9 cellular contexts compared by ENCODE assay signal in the genomic region with DNA sequence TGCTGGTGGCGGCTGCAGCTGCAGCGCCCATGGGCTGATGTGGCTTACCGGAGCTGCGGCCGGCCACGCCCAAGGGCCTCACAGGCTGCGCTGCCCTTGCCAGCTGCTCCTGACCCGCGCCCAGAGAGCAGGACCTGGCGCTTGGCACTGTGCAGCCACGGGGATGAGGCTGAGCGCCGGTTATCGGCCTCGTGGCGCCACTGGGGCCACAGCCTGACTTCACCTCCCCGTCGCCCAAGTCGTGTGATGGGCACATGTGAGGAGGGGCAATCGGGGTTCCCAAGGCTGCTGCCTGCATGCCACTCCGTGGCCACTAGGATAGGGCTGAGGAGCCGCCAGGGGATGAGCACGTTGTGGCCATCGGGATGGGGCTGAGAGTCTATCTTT.
DNase-seq lines count a peak whose midpoint lies in the region; ATAC-seq and TF ChIP-seq lines count a peak whose summit lies in the region.
"Had no signal": no experiment of that assay in that cellular context is flagged by ENCODE, and none has a peak within 500 bp of the region (broad histone marks: within the 10 kb centered on the region; RNA-seq: fewer than 3 reads in every experiment).

No MANE protein-coding gene starts in this region.

- no peaks in the 10 kb centered on the region for H3K79me2 ChIP-seq in parathyroid adenoma

- peaks cover 0 to 3% (median 0%) of the 10 kb centered on the region in 3 donors for H3K36me3 Mint-ChIP-seq in naive thymus-derived CD8-positive, alpha-beta T cell

- no peak for TF ChIP-seq CTCF in LNCaP clone FGC (IDR thresholded peaks at IDR 0.05; ENCODE audit: control insufficient read depth, extremely low read depth, insufficient read depth)
- TF ChIP-seq CTCF in colonic mucosa (IDR thresholded peaks at IDR 0.05), result no peak
- no peak for TF ChIP-seq CTCF in parathyroid adenoma (IDR thresholded peaks at IDR 0.05)

- peak overlapping the region; percentile 82 for H2AFZ ChIP-seq in parathyroid adenoma

- H3K4me1 ChIP-seq in colonic mucosa, result no peaks in the 10 kb centered on the region
- no peaks in the 10 kb centered on the region for H3K4me1 ChIP-seq in parathyroid adenoma

- H3K4me3 ChIP-seq in LNCaP clone FGC (ENCODE audit: low read depth, low read length), result peak overlapping the region; percentile 43; the same call in 1 of the 2 replicates
- H3K4me3 ChIP-seq in colonic mucosa, result peak overlapping the region; percentile 33
- no peak overlapping the region for H3K4me3 ChIP-seq in parathyroid adenoma (ENCODE audit: low read depth, low read length)

- peak in 2 of 3 experiments; percentile 74 to 75 for DNase-seq in NCI-H1417 (lab: John Stamatoyannopoulos, UW)
- DNase-seq in NCI-H1417 treated with DMSO at 0.1 percent for 48 hours (lab: John Stamatoyannopoulos, UW), result no peak
- no peak for DNase-seq in LNCaP clone FGC (ENCODE audit: low read depth)
- peak; percentile 23 for DNase-seq in colonic mucosa
- DNase-seq in naive thymus-derived CD8-positive, alpha-beta T cell, result no peak
- no peak for DNase-seq in RKO (ENCODE audit: low spot score)
- no peak for DNase-seq in activated CD4-positive, CD25-positive, alpha-beta regulatory T cell (lab: John Stamatoyannopoulos, UW)

- ATAC-seq in naive thymus-derived CD8-positive, alpha-beta T cell, result no peak

- peaks cover 6 to 10% (median 8%) of the 10 kb centered on the region in 4 donors for H3K4me1 Mint-ChIP-seq in naive thymus-derived CD8-positive, alpha-beta T cell

- H3K9ac ChIP-seq in colonic mucosa (ENCODE audit: low read depth in 2 of 2, low read length in 2 of 2) (no peak overlapping the region), parathyroid adenoma (no peak overlapping the region)

- no peaks in the 10 kb centered on the region for H3K36me3 ChIP-seq in colonic mucosa
- no peaks in the 10 kb centered on the region for H3K36me3 ChIP-seq in parathyroid adenoma (ENCODE audit: control insufficient read depth, insufficient read depth, low read length)

- no peaks in the 10 kb centered on the region for H3K9me3 Mint-ChIP-seq in naive thymus-derived CD8-positive, alpha-beta T cell

- H3K27me3 ChIP-seq in colonic mucosa, result peaks cover 6% of the 10 kb centered on the region
- no peaks in the 10 kb centered on the region for H3K27me3 ChIP-seq in parathyroid adenoma (ENCODE audit: control insufficient read depth, insufficient read depth, low read length)

- POLR2A ChIA-PET in naive thymus-derived CD8-positive, alpha-beta T cell (lab: Charles Lee), result no interaction called here

- H3K27me3 Mint-ChIP-seq in naive thymus-derived CD8-positive, alpha-beta T cell, result peaks cover 31 to 50% (median 39%) of the 10 kb centered on the region in 5 donors

- H3K9me3 ChIP-seq in colonic mucosa (no peaks in the 10 kb centered on the region), parathyroid adenoma (ENCODE audit: control insufficient read depth, low read length) (no peaks in the 10 kb centered on the region)

- intact Hi-C loops in colonic mucosa (cut with DNase I), result no loop called here

- no peak overlapping the region for H3K27ac ChIP-seq in colonic mucosa
- H3K27ac ChIP-seq in parathyroid adenoma, result no peak overlapping the region
- H3K27ac ChIP-seq: HL-60 had no signal

- peak overlapping the region in 3 of 10 donors; percentile 7 to 30 (median 18) for H3K4me3 Mint-ChIP-seq in naive thymus-derived CD8-positive, alpha-beta T cell

- no peak overlapping the region for H3K27ac Mint-ChIP-seq in naive thymus-derived CD8-positive, alpha-beta T cell

- H3K4me2 ChIP-seq in parathyroid adenoma (ENCODE audit: low read length), result peak overlapping the region; percentile 72

Comparison
In these comparisons a context has a peak if more than half of its experiments do, and no peak if none do; other contexts are left out.
1. DNase-seq: peak in NCI-H1417 (2 of 3) and colonic mucosa (single experiment); none in NCI-H1417 treated with DMSO at 0.1 percent for 48 hours (single experiment), LNCaP clone FGC (single experiment), naive thymus-derived CD8-positive, alpha-beta T cell (0 of 10), RKO (single experiment) and activated CD4-positive, CD25-positive, alpha-beta regulatory T cell (0 of 4).